Comparison of ENCODE assay signal across 11 cellular contexts in genomic region chr4:37667197-37668100, GRCh38. TPM values are rescaled to one million over a fixed set of nuclear protein-coding genes. Genes with fewer than 3 reads are reported as not detected.
DNase-seq lines count a peak whose midpoint lies in the region; ATAC-seq and TF ChIP-seq lines count a peak whose summit lies in the region.
"Had no signal": no experiment of that assay in that cellular context is flagged by ENCODE, and none has a peak within 500 bp of the region (broad histone marks: within the 10 kb centered on the region; RNA-seq: fewer than 3 reads in every experiment).

No MANE protein-coding gene starts in this region.

- H3K4me1 ChIP-seq in GM23338 (ENCODE audit: insufficient read depth): peaks cover 41% of the 10 kb centered on the region

- POLR2A ChIA-PET in naive thymus-derived CD8-positive, alpha-beta T cell (lab: Charles Lee): no interaction called here

- H3K36me3 Mint-ChIP-seq in stimulated activated naive CD8-positive, alpha-beta T cell treated with anti-CD3 and anti-CD28 coated beads, Interleukin-15, Interleukin-2, amounts not matched to agents 100 ng/mL and 50 ng/mL, for 24 hours (ENCODE audit: low read depth): no peaks in the 10 kb centered on the region
- peaks cover 0 to 4% (median 3%) of the 10 kb centered on the region in 3 donors for H3K36me3 Mint-ChIP-seq in naive thymus-derived CD8-positive, alpha-beta T cell
- H3K36me3 Mint-ChIP-seq in GM23338 (ENCODE audit: low read depth): peaks cover 8% of the 10 kb centered on the region; the same call in 2 of the 3 replicates

- H3K4me2 ChIP-seq in GM23338: no peak overlapping the region

- H3K36me3 ChIP-seq in GM23338 (ENCODE audit: insufficient read depth): no peaks in the 10 kb centered on the region; the same call in 1 of the 2 replicates
- H3K36me3 ChIP-seq: cardiac muscle cell had no signal

- peaks cover 2% of the 10 kb centered on the region; the same call in 1 of the 2 replicates for H3K9me2 ChIP-seq in GM23338 (ENCODE audit: insufficient read depth)

- no peaks in the 10 kb centered on the region; the same call in 1 of the 2 replicates for H3F3A ChIP-seq in GM23338 (replicated peaks; ENCODE audit: low read depth)

- H3K27me3 Mint-ChIP-seq in stimulated activated naive CD8-positive, alpha-beta T cell treated with anti-CD3 and anti-CD28 coated beads, Interleukin-15, Interleukin-2, amounts not matched to agents 100 ng/mL and 50 ng/mL, for 24 hours: no peaks in the 10 kb centered on the region
- H3K27me3 Mint-ChIP-seq in naive thymus-derived CD8-positive, alpha-beta T cell: no peaks in the 10 kb centered on the region
- H3K27me3 Mint-ChIP-seq in GM23338 (ENCODE audit: insufficient read depth, low read depth, poor library complexity): peaks cover 14% of the 10 kb centered on the region
- H3K27me3 Mint-ChIP-seq: B cell had no signal

- H3K27ac Mint-ChIP-seq in stimulated activated naive CD8-positive, alpha-beta T cell treated with anti-CD3 and anti-CD28 coated beads, Interleukin-15, Interleukin-2, amounts not matched to agents 100 ng/mL and 50 ng/mL, for 24 hours: peak overlapping the region; percentile 74
- H3K27ac Mint-ChIP-seq in naive thymus-derived CD8-positive, alpha-beta T cell: peak overlapping the region in 3 of 10 donors; percentile 9 to 63 (median 25)
- H3K27ac Mint-ChIP-seq in GM23338: no peak overlapping the region
- H3K27ac Mint-ChIP-seq: B cell had no signal

- H3K9me3 Mint-ChIP-seq in stimulated activated naive CD8-positive, alpha-beta T cell treated with anti-CD3 and anti-CD28 coated beads, Interleukin-15, Interleukin-2, amounts not matched to agents 100 ng/mL and 50 ng/mL, for 24 hours: no peaks in the 10 kb centered on the region
- H3K9me3 Mint-ChIP-seq in naive thymus-derived CD8-positive, alpha-beta T cell: no peaks in the 10 kb centered on the region
- H3K9me3 Mint-ChIP-seq in GM23338: peaks cover 7% of the 10 kb centered on the region; the same call in 2 of the 3 replicates

- peaks cover 36% of the 10 kb centered on the region for H3K79me2 ChIP-seq in GM23338 (replicated peaks; ENCODE audit: insufficient read depth)

- no peak for ATAC-seq in stimulated activated naive CD8-positive, alpha-beta T cell treated with anti-CD3 and anti-CD28 coated beads, Interleukin-15, Interleukin-2, amounts not matched to agents 100 U/mL and 50 U/mL, for 24 hours
- ATAC-seq in naive thymus-derived CD8-positive, alpha-beta T cell: no peak
- ATAC-seq in HG03159 (IDR thresholded peaks at IDR 0.05; ENCODE audit: unreplicated experiment): no peak
- ATAC-seq in GM23338: no peak

- peaks cover 8% of the 10 kb centered on the region for H4K20me1 ChIP-seq in GM23338 (replicated peaks; ENCODE audit: insufficient read depth)

- H2AFZ ChIP-seq in GM23338: no peak overlapping the region

- no peak overlapping the region for H3K4me3 ChIP-seq in GM23338
- H3K4me3 ChIP-seq: cardiac muscle cell had no signal

- H3K4me3 Mint-ChIP-seq in stimulated activated naive CD8-positive, alpha-beta T cell treated with anti-CD3 and anti-CD28 coated beads, Interleukin-15, Interleukin-2, amounts not matched to agents 100 ng/mL and 50 ng/mL, for 24 hours: peak overlapping the region; percentile 12
- peak overlapping the region in 6 of 10 donors; percentile 1 to 60 (median 36) for H3K4me3 Mint-ChIP-seq in naive thymus-derived CD8-positive, alpha-beta T cell
- no peak overlapping the region for H3K4me3 Mint-ChIP-seq in GM23338
- H3K4me3 Mint-ChIP-seq: B cell had no signal

- H3K27ac ChIP-seq in caudate nucleus (ENCODE audit: low read depth, low read length) (peak overlapping the region; percentile 19), GM23338 (ENCODE audit: low read depth) (no peak overlapping the region)
- H3K27ac ChIP-seq: cardiac muscle cell had no signal

- H3K4me1 Mint-ChIP-seq in stimulated activated naive CD8-positive, alpha-beta T cell treated with anti-CD3 and anti-CD28 coated beads, Interleukin-15, Interleukin-2, amounts not matched to agents 100 ng/mL and 50 ng/mL, for 24 hours (ENCODE audit: low read depth): peaks cover 57% of the 10 kb centered on the region
- peaks cover 24 to 74% (median 67%) of the 10 kb centered on the region in 4 donors for H3K4me1 Mint-ChIP-seq in naive thymus-derived CD8-positive, alpha-beta T cell
- H3K4me1 Mint-ChIP-seq in GM23338: peaks cover 43% of the 10 kb centered on the region
- H3K4me1 Mint-ChIP-seq: B cell had no signal

- no peak for DNase-seq in stimulated activated naive CD8-positive, alpha-beta T cell treated with anti-CD3 and anti-CD28 coated beads, Interleukin-15, Interleukin-2, amounts not matched to agents 100 U/mL and 50 U/mL, for 24 hours
- DNase-seq in caudate nucleus (lab: John Stamatoyannopoulos, UW): no peak
- no peak for DNase-seq in naive thymus-derived CD8-positive, alpha-beta T cell
- no peak for DNase-seq in GM23338 (ENCODE audit: low spot score)
- no peak for DNase-seq in NCI-H510A treated with DMSO at 0.1 percent for 48 hours (lab: John Stamatoyannopoulos, UW)
- DNase-seq in NCI-H774 (lab: John Stamatoyannopoulos, UW): no peak
- DNase-seq: NCI-H345 had no signal

- H3K27me3 ChIP-seq in GM23338 (ENCODE audit: insufficient read depth): no peaks in the 10 kb centered on the region
- H3K27me3 ChIP-seq: cardiac muscle cell had no signal

- no peak for TF ChIP-seq CTCF in GM23338 (conservative IDR thresholded peaks at IDR 0.05; ENCODE audit: low read depth in 2 of 2)

TF ChIP-seq in GM23338, 12 proteins besides CTCF, POLR2A, EP300 and RAD21 (continues in another document):
- no peak for TF ChIP-seq ETS1 (IDR thresholded peaks at IDR 0.05)
- TF ChIP-seq EZH2phosphoT487 (IDR thresholded peaks at IDR 0.05; ENCODE audit: unreplicated experiment): no peak
- no peak for TF ChIP-seq POLR2AphosphoS5 (IDR thresholded peaks at IDR 0.05; ENCODE audit: low read depth)
- TF ChIP-seq REST (IDR thresholded peaks at IDR 0.05; ENCODE audit: unreplicated experiment): no peak

RNA-seq across cellular contexts. Expression of gene RELL1, which starts 18.7 kb away (rescaled TPM):
- 10 to 100 TPM; 27.2 to 27.9 TPM for total RNA-seq in naive thymus-derived CD8-positive, alpha-beta T cell
- 1 to 10 TPM; 5.7 to 6.6 (median 5.8) TPM for polyA plus RNA-seq in naive thymus-derived CD8-positive, alpha-beta T cell
- 27.0 and 28.5 TPM in 2 replicates for total RNA-seq in GM23338 (2014; rRNA removed; shearing (Covaris generic))
- polyA plus RNA-seq in GM23338 (2016; fragmentation: Nextera tagmentation; extraction: Ambion mirVana): 1.9 and 2.8 TPM in 2 replicates
